Comparison of ENCODE assay signal across 27 cellular contexts in the genomic region with DNA sequence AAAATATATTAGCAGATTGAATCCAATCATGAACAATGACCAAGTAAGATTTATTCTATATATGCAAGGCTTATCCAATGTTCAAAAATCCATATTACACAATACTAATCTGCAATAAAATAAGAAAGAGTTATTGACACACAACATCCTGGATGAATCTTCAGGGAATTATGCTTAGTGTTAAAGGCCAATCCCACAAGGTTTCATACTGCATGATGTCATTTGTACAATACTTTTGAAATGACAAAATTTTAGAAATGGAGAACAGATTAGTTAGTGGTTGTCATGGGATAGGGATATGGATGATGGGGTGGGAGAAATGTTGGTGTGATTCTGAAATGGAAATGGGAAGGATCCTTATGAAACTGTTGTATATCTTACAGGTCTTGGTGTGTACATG.
"Had no signal": no experiment of that assay in that cellular context is flagged by ENCODE, and none has a peak within 500 bp of the region (broad histone marks: within the 10 kb centered on the region; RNA-seq: fewer than 3 reads in every experiment).

No MANE protein-coding gene starts in this region.

- DNase-seq: activated CD4-positive, alpha-beta T cell treated with anti-CD3 and anti-CD28 coated beads for 48 hours; activated CD4-positive, alpha-beta T cell treated with anti-CD3 and anti-CD28 coated beads, Interleukin-2, amount 50 U/mL, for 48 hours; activated CD8-positive, alpha-beta memory T cell treated with anti-CD3 and anti-CD28 coated beads for 24 hours; activated effector memory CD4-positive, alpha-beta T cell treated with Interleukin-2 at 50 U/mL for 16 hours; activated naive CD4-positive, alpha-beta T cell treated with anti-CD3 and anti-CD28 coated beads for 36 hours; activated naive CD8-positive, alpha-beta T cell treated with anti-CD3 and anti-CD28 coated beads for 36 hours; adrenal gland; aorta; body of pancreas; cerebellar nuclear complex; gastrocnemius medialis; glutamatergic neuron; left colon; naive B cell; nephron progenitor cell; stimulated activated CD4-positive, alpha-beta T cell treated with anti-CD3 and anti-CD28 coated beads, Interleukin-15, amount 100 ng/mL, for 24 hours; stimulated activated CD4-positive, alpha-beta T cell treated with anti-CD3 and anti-CD28 coated beads, Interleukin-2, amount 100 ng/mL, for 24 hours; stimulated activated naive CD4-positive, alpha-beta T cell treated with Interleukin-2 at 50 U/mL for 16 hours; SW 1271; T-helper 9 cell; testis; transverse colon; WERI-Rb-1 had no signal

- ATAC-seq: activated CD4-positive, CD25-positive, alpha-beta regulatory T cell treated with anti-CD3 and anti-CD28 coated beads, Interleukin-2, amount 50 U/mL, for 24 hours; body of pancreas; esophagus mucosa; gastrocnemius medialis; left colon; sciatic nerve had no signal

- H3K4me3 ChIP-seq: adrenal gland, body of pancreas, cardiac muscle cell, gastrocnemius medialis, testis, transverse colon had no signal
